23 cellular contexts compared by ENCODE assay signal in the genomic region with DNA sequence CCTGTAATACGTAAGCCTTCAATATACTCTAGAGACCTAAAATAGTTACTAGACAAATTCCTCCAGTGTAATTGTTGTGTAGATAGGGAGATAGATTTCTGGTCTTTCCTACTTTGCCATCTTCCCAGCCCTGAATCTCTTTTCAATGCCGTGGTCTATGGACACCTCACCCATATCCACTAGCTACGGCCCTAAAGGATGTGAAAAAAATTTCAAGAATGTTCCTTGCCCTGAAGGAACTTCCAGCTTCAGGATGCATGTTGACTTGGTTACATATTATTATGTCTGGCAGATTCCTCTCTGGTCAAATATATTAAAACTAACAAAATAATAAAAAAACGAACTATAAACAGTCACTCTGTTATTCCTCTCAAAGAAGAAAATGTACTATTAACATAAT. TPM values are rescaled to one million over a fixed set of nuclear protein-coding genes. Genes with fewer than 3 reads are reported as not detected.
DNase-seq lines count a peak whose midpoint lies in the region; ATAC-seq and TF ChIP-seq lines count a peak whose summit lies in the region.
"Had no signal": no experiment of that assay in that cellular context is flagged by ENCODE, and none has a peak within 500 bp of the region (broad histone marks: within the 10 kb centered on the region; RNA-seq: fewer than 3 reads in every experiment).

No MANE protein-coding gene starts in this region.

- peaks cover 0 to 2% of the 10 kb centered on the region in 2 experiments for H3K4me1 ChIP-seq in trophoblast cell (ENCODE audit: control insufficient read depth in 1 of 2, insufficient read depth in 2 of 2, low read length in 2 of 2)
- H3K4me1 ChIP-seq in tibial artery = no peaks in the 10 kb centered on the region
- H3K4me1 ChIP-seq: esophagus muscularis mucosa, heart right ventricle, upper lobe of right lung had no signal

- H3K23ac ChIP-seq in trophoblast cell (ENCODE audit: low read length) = no peak overlapping the region

- intact Hi-C loops in sciatic nerve (cut with DNase I) = no loop called here
- intact Hi-C loops in tibial artery (cut with DNase I; ENCODE audit: low total_unique reads) = no loop called here

- no peak overlapping the region for H4K12ac ChIP-seq in trophoblast cell (ENCODE audit: low read depth, low read length)

- H3K4me3 ChIP-seq in trophoblast cell (ENCODE audit: low read depth, low read length) = no peak overlapping the region
- no peak overlapping the region for H3K4me3 ChIP-seq in tibial artery
- H3K4me3 ChIP-seq: esophagus muscularis mucosa, heart right ventricle, PC-9, upper lobe of right lung had no signal

- no peaks in the 10 kb centered on the region for H3K79me1 ChIP-seq in trophoblast cell (ENCODE audit: low read length)

- no peak overlapping the region for H2BK12ac ChIP-seq in trophoblast cell (ENCODE audit: low read length)

- ATAC-seq in sciatic nerve = no peak
- ATAC-seq in GM19023 (IDR thresholded peaks at IDR 0.05; ENCODE audit: unreplicated experiment) = no peak
- ATAC-seq: heart right ventricle, T-helper 17 cell, upper lobe of right lung had no signal

- no peak overlapping the region for H4K91ac ChIP-seq in trophoblast cell (ENCODE audit: low read depth, low read length)

- no peak overlapping the region for H4K8ac ChIP-seq in trophoblast cell (ENCODE audit: low read depth, low read length)

- WGBS in trophoblast cell (ENCODE audit: extremely low coverage, insufficient coverage, insufficient read length) = no CpG with 5 or more reads among the region's 4 CpGs

- H3K4ac ChIP-seq in trophoblast cell (ENCODE audit: low read depth, low read length) = no peak overlapping the region

- no peak overlapping the region for H2AK5ac ChIP-seq in trophoblast cell (ENCODE audit: low read length)

- H3K36me3 ChIP-seq in trophoblast cell (ENCODE audit: control insufficient read depth in 1 of 2, insufficient read depth in 2 of 2, low read length in 2 of 2) = no peaks in the 10 kb centered on the region
- no peaks in the 10 kb centered on the region for H3K36me3 ChIP-seq in tibial artery
- H3K36me3 ChIP-seq: esophagus muscularis mucosa, heart right ventricle, upper lobe of right lung had no signal

- no peak overlapping the region for H3K14ac ChIP-seq in trophoblast cell (ENCODE audit: low read length)

- no peak overlapping the region for H2BK5ac ChIP-seq in trophoblast cell (ENCODE audit: low read depth, low read length, poor library complexity)

- no peak overlapping the region for H3K18ac ChIP-seq in trophoblast cell (ENCODE audit: low read length)

- H3K9ac ChIP-seq in trophoblast cell (ENCODE audit: low read length) = no peak overlapping the region

- peak; percentile 77 for DNase-seq in EL
- peak; percentile 57 for DNase-seq in RPMI7951 (ENCODE audit: low read depth)
- DNase-seq in fibroblast of gingiva (ENCODE audit: low read depth) = peak; percentile 49
- DNase-seq in trophoblast cell = peak; percentile 3 to 71
- DNase-seq in sciatic nerve (ENCODE audit: low spot score) = no peak
- DNase-seq in tibial artery = no peak
- DNase-seq in activated CD4-positive, alpha-beta T cell treated with anti-CD3 and anti-CD28 coated beads, Interleukin-2, amount 50 U/mL, for 48 hours = no peak
- DNase-seq: activated CD4-positive, alpha-beta T cell treated with anti-CD3 and anti-CD28 coated beads, Interleukin-2, amount 10 ng/mL, durations not matched to agents 24 days and 14 days; activated CD8-positive, alpha-beta memory T cell treated with anti-CD3 and anti-CD28 coated beads, Interleukin-2, amount 50 U/mL, for 4 hours; activated gamma-delta T cell; COR-L47; effector CD8-positive, alpha-beta T cell; GOT3; heart right ventricle; NCI-H187; NCI-H2227 treated with DMSO at 0.1 percent for 48 hours; NCI-H82; PC-9; stimulated activated CD8-positive, alpha-beta memory T cell treated with anti-CD3 and anti-CD28 coated beads, Interleukin-4, amount 100 ng/mL, for 48 hours; T-helper 17 cell; upper lobe of right lung had no signal

- H2BK120ac ChIP-seq in trophoblast cell (ENCODE audit: insufficient read depth, low read length, poor library complexity) = no peak overlapping the region

- H3K9me3 ChIP-seq in trophoblast cell (ENCODE audit: insufficient read depth, low read depth, low read length) (no peaks in the 10 kb centered on the region), tibial artery (no peaks in the 10 kb centered on the region)
- H3K9me3 ChIP-seq: esophagus muscularis mucosa, upper lobe of right lung had no signal

- H3K27me3 ChIP-seq in trophoblast cell (ENCODE audit: insufficient read depth, low read length) = no peaks in the 10 kb centered on the region
- H3K27me3 ChIP-seq in tibial artery = no peaks in the 10 kb centered on the region
- H3K27me3 ChIP-seq: esophagus muscularis mucosa, heart right ventricle, upper lobe of right lung had no signal

- no peak overlapping the region for H3K4me2 ChIP-seq in trophoblast cell (ENCODE audit: low read length)
- H3K4me2 ChIP-seq: PC-9 had no signal

- no peak overlapping the region for H2AFZ ChIP-seq in trophoblast cell (ENCODE audit: insufficient read depth, low read length, poor library complexity)
- H2AFZ ChIP-seq: PC-9 had no signal

- H3K27ac ChIP-seq in trophoblast cell (ENCODE audit: low read depth, low read length) (no peak overlapping the region), tibial artery (no peak overlapping the region)
- H3K27ac ChIP-seq: esophagus muscularis mucosa, heart right ventricle, PC-9, upper lobe of right lung had no signal

- no peaks in the 10 kb centered on the region for H3K79me2 ChIP-seq in trophoblast cell (ENCODE audit: control insufficient read depth, insufficient read depth, low read length, poor library complexity)

- no peak for TF ChIP-seq CTCF in tibial artery (IDR thresholded peaks at IDR 0.05)

RNA-seq across cellular contexts. Expression of a gene that starts 52.4 kb away (rescaled TPM):
- total RNA-seq in RPMI7951 (2014; rRNA removed; shearing (Covaris generic)) = 25.2 and 26.6 TPM in 2 replicates
- polyA plus RNA-seq in trophoblast cell (2013) = 9.9 and 10.3 TPM in 2 replicates
- 19.1 TPM for total RNA-seq in sciatic nerve

Comparison
In these comparisons a context has a peak if more than half of its experiments do, and no peak if none do; other contexts are left out.
1. DNase-seq: peak in EL (single experiment), RPMI7951 (single experiment), fibroblast of gingiva (single experiment) and trophoblast cell (2 of 2); none in sciatic nerve (single experiment), tibial artery (0 of 2) and activated CD4-positive, alpha-beta T cell treated with anti-CD3 and anti-CD28 coated beads, Interleukin-2, amount 50 U/mL, for 48 hours (0 of 2).